Comparison of ENCODE assay signal across 21 cellular contexts in genomic region chr4:68683034-68683433, GRCh38. TPM values are rescaled to one million over a fixed set of nuclear protein-coding genes. Genes with fewer than 3 reads are reported as not detected.
"Had no signal": no experiment of that assay in that cellular context is flagged by ENCODE, and none has a peak within 500 bp of the region (broad histone marks: within the 10 kb centered on the region; RNA-seq: fewer than 3 reads in every experiment).

No MANE protein-coding gene starts in this region.

- DNase-seq: IMR-90, Kasumi-1, KG1, MM.1S, NCI-H1092 treated with DMSO at 0.1 percent for 48 hours, NCI-H146, NCI-H1694 treated with DMSO at 0.1 percent for 48 hours, NCI-H1930, NCI-H2081, NCI-H2107, NCI-H2227 treated with DMSO at 0.1 percent for 48 hours, NCI-H526, PC-3, SHP77, T-helper 1 cell had no signal

- ATAC-seq: Panc1, PC-3, SK-N-SH treated with all-trans-retinoic acid at 6 μM for 48 hours had no signal

- H3K27ac ChIP-seq: RWPE1 had no signal

RNA-seq across cellular contexts. Expression of gene UGT2B15, which starts 12.6 kb away (rescaled TPM):
- total RNA-seq: IMR-90, M059J, NCI-H460, PC-3, SK-MEL-5 had no signal
- polyA plus RNA-seq: IMR-90 had no signal
